ENCODE assay signal across 1 cellular context in the genomic region with DNA sequence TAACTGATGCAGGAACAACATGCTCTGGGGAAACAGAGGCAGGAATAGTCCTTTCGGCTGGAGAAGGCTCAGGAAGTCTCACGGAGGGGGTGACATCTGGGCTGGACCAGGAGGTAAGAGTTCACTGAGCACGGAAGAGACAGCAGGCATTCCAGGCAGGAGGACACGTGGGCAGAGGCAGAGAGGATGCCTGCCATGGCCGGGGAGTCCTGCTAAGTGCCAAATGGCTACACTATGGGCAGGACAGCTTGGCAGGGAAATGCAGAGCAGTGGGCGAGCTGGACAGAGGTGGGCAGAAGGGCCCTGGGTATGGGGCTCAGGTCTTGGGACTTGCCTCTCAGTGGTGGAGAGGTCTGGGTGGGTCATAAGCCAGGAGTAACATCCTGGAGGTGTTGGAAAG.
TF ChIP-seq lines count a peak whose summit lies in the region.

No MANE protein-coding gene starts in this region.

TF ChIP-seq in HepG2, 621 proteins besides CTCF, POLR2A, EP300 and RAD21:
- TF ChIP-seq RBAK (CRISPR knock-in tag; IDR thresholded peaks at IDR 0.05) (no peak), ZNF816 (CRISPR knock-in tag; IDR thresholded peaks at IDR 0.05; ENCODE audit: borderline replicate concordance) (no peak), ERF (CRISPR knock-in tag; IDR thresholded peaks at IDR 0.05) (no peak), TAF1 (CRISPR knock-in tag; IDR thresholded peaks at IDR 0.05) (no peak), RFX3 (CRISPR knock-in tag; IDR thresholded peaks at IDR 0.05) (no peak), ZNF12 (CRISPR knock-in tag; IDR thresholded peaks at IDR 0.05) (no peak), ZNF318 (CRISPR knock-in tag; IDR thresholded peaks at IDR 0.05) (no peak), SSRP1 (CRISPR knock-in tag; IDR thresholded peaks at IDR 0.05) (no peak), ZBTB1 (CRISPR knock-in tag; IDR thresholded peaks at IDR 0.05; ENCODE audit: borderline replicate concordance) (no peak), NR2F6 (IDR thresholded peaks at IDR 0.05) (no peak), NR2F6 (CRISPR knock-in tag; IDR thresholded peaks at IDR 0.05) (no peak), MATR3 (CRISPR knock-in tag; IDR thresholded peaks at IDR 0.05) (no peak), MIER2 (CRISPR knock-in tag; IDR thresholded peaks at IDR 0.05) (no peak), KLF16 (CRISPR knock-in tag; IDR thresholded peaks at IDR 0.05) (no peak), ZNF567 (CRISPR knock-in tag; IDR thresholded peaks at IDR 0.05; ENCODE audit: borderline replicate concordance) (no peak), ZFP1 (CRISPR knock-in tag; IDR thresholded peaks at IDR 0.05) (no peak), SIN3A (IDR thresholded peaks at IDR 0.05; ENCODE audit: borderline replicate concordance, low read depth, low read length) (no peak), ZNF598 (CRISPR knock-in tag; IDR thresholded peaks at IDR 0.05; ENCODE audit: borderline replicate concordance) (no peak)
- TF ChIP-seq, protein P1, sequence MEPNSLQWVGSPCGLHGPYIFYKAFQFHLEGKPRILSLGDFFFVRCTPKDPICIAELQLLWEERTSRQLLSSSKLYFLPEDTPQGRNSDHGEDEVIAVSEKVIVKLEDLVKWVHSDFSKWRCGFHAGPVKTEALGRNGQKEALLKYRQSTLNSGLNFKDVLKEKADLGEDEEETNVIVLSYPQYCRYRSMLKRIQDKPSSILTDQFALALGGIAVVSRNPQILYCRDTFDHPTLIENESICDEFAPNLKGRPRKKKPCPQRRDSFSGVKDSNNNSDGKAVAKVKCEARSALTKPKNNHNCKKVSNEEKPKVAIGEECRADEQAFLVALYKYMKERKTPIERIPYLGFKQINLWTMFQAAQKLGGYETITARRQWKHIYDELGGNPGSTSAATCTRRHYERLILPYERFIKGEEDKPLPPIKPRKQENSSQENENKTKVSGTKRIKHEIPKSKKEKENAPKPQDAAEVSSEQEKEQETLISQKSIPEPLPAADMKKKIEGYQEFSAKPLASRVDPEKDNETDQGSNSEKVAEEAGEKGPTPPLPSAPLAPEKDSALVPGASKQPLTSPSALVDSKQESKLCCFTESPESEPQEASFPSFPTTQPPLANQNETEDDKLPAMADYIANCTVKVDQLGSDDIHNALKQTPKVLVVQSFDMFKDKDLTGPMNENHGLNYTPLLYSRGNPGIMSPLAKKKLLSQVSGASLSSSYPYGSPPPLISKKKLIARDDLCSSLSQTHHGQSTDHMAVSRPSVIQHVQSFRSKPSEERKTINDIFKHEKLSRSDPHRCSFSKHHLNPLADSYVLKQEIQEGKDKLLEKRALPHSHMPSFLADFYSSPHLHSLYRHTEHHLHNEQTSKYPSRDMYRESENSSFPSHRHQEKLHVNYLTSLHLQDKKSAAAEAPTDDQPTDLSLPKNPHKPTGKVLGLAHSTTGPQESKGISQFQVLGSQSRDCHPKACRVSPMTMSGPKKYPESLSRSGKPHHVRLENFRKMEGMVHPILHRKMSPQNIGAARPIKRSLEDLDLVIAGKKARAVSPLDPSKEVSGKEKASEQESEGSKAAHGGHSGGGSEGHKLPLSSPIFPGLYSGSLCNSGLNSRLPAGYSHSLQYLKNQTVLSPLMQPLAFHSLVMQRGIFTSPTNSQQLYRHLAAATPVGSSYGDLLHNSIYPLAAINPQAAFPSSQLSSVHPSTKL (CRISPR knock-in tag; IDR thresholded peaks at IDR 0.05) = no peak
- TF ChIP-seq, protein P2, sequence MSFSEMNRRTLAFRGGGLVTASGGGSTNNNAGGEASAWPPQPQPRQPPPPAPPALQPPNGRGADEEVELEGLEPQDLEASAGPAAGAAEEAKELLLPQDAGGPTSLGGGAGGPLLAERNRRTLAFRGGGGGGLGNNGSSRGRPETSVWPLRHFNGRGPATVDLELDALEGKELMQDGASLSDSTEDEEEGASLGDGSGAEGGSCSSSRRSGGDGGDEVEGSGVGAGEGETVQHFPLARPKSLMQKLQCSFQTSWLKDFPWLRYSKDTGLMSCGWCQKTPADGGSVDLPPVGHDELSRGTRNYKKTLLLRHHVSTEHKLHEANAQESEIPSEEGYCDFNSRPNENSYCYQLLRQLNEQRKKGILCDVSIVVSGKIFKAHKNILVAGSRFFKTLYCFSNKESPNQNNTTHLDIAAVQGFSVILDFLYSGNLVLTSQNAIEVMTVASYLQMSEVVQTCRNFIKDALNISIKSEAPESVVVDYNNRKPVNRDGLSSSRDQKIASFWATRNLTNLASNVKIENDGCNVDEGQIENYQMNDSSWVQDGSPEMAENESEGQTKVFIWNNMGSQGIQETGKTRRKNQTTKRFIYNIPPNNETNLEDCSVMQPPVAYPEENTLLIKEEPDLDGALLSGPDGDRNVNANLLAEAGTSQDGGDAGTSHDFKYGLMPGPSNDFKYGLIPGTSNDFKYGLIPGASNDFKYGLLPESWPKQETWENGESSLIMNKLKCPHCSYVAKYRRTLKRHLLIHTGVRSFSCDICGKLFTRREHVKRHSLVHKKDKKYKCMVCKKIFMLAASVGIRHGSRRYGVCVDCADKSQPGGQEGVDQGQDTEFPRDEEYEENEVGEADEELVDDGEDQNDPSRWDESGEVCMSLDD (CRISPR knock-in tag; IDR thresholded peaks at IDR 0.05; ENCODE audit: borderline replicate concordance) = no peak
